In genomic region chr19:42023121-42023942, GRCh38 we compare ENCODE assay signal across 8 cellular contexts. TPM values are rescaled to one million over a fixed set of nuclear protein-coding genes. Genes with fewer than 3 reads are reported as not detected.
DNase-seq lines count a peak whose midpoint lies in the region; ATAC-seq, FAIRE-seq and TF ChIP-seq lines count a peak whose summit lies in the region.

No MANE protein-coding gene starts in this region.

- H3K36me3 ChIP-seq in HCT116 (ENCODE audit: control insufficient read depth in 1 of 2, insufficient read depth in 2 of 2, low read length in 2 of 2) = no peaks in the 10 kb centered on the region

- RAD21 ChIA-PET in HCT116 (lab: Charles Lee; ENCODE audit: low non-redundant PET in 1 of 2, low total read pairs in 2 of 2, uncharacterized antibody in 2 of 2, unreplicated experiment in 2 of 2) = interaction anchor here in 1 of 2 experiments (0.6 kb wide), 1 partner anchor 60 kb away, joined by 3 read pairs; no protein-coding TSS in a partner anchor

- no peaks in the 10 kb centered on the region for H3K9me3 ChIP-seq in HCT116 (ENCODE audit: control insufficient read depth in 1 of 2, insufficient read depth in 1 of 2, low read depth in 1 of 2, low read length in 2 of 2)

- ATAC-seq in HCT116 = peak; percentile 88
- no peak for ATAC-seq in GM19397 (IDR thresholded peaks at IDR 0.05; ENCODE audit: unreplicated experiment)

- no peak overlapping the region for H3K9ac ChIP-seq in HCT116 (ENCODE audit: low read length)

- H3K27me3 ChIP-seq in HCT116 (ENCODE audit: insufficient read depth, low read length) = 0 out of 2 replicates have a peak, but pooled peaks cover 4% of the 10 kb centered on the region

- H3K9me2 ChIP-seq in HCT116 (ENCODE audit: insufficient read depth) = no peaks in the 10 kb centered on the region

- POLR2A ChIA-PET in HCT116 (lab: Charles Lee) = no interaction called here

- BruUV-seq in HCT116 (replicated peaks; lab: Mats Ljungman, UMichigan) = no TSS peak

- no peaks in the 10 kb centered on the region for H3K79me2 ChIP-seq in HCT116 (ENCODE audit: insufficient read depth, low read length)

- no peak overlapping the region for H3K4me3 ChIP-seq in HCT116 (replicated peaks in 1 of 2; ENCODE audit: low read depth in 1 of 2, low read length in 2 of 2)

- peak; percentile 55 to 79 (median 77); a peak in 5 of 6 replicates for TF ChIP-seq CTCF in HCT116 (IDR thresholded peaks at IDR 0.05 in 2 of 3, conservative IDR thresholded peaks at IDR 0.05 in 1 of 3; ENCODE audit: borderline replicate concordance in 1 of 3, insufficient read depth in 1 of 3, low read depth in 2 of 3, low read length in 2 of 3)

- H3K4me1 ChIP-seq in HCT116 (ENCODE audit: control insufficient read depth in 1 of 2, insufficient read depth in 2 of 2, low read length in 2 of 2) = peaks cover 0 to 12% of the 10 kb centered on the region in 2 experiments; a peak in 2 of 4 replicates

- H2AFZ ChIP-seq in HCT116 (ENCODE audit: low read depth, low read length, poor library complexity, severe bottlenecking) = no peak overlapping the region

- H3K4me2 ChIP-seq in HCT116 (ENCODE audit: low read length) = no peak overlapping the region

- no peaks in the 10 kb centered on the region for H4K20me1 ChIP-seq in HCT116 (ENCODE audit: insufficient read depth)

- DNase-seq in COLO668 (lab: John Stamatoyannopoulos, UW; ENCODE audit: unreplicated experiment) (peak; percentile 55), HCT116 (ENCODE audit: low read depth, low spot score) (peak; percentile 28), iris pigment epithelial cell (ENCODE audit: low read depth) (peak; percentile 24), inferior parietal cortex (ENCODE audit: extremely low spot score) (no peak), NCI-H2171 treated with DMSO at 0.1 percent for 48 hours (lab: John Stamatoyannopoulos, UW) (no peak)
- no peak for DNase-seq in effector CD4-positive, alpha-beta T cell

- TF ChIP-seq POLR2A in HCT116 (IDR thresholded peaks at IDR 0.05; ENCODE audit: borderline replicate concordance, extremely low read depth, insufficient read depth, insufficient read length) = no peak

- peak; percentile 17 for FAIRE-seq in TTC549 (lab: Jason Lieb, UNC)

- intact Hi-C loops in HCT116 (cut with micrococcal nuclease) = loop anchor here (1.0 kb wide), 1 partner anchor 25 kb away; no protein-coding TSS in a partner anchor

- H3K27ac ChIP-seq in HCT116 (ENCODE audit: low read depth, low read length) = no peak overlapping the region; the same call in 1 of the 2 replicates

- CTCF ChIA-PET in HCT116 (lab: Charles Lee) = interaction anchor here (0.8 to 2.3 kb wide), 4 partner anchors 12 to 79 kb away, joined by 3 to 21 read pairs (median 4); no protein-coding TSS in a partner anchor

- peak; percentile 54 for TF ChIP-seq RAD21 in HCT116 (IDR thresholded peaks at IDR 0.05; ENCODE audit: low read depth)

TF ChIP-seq in HCT116, 20 proteins besides CTCF, POLR2A, EP300 and RAD21:
- TF ChIP-seq ATF3 (IDR thresholded peaks at IDR 0.05) (no peak), SP1 (IDR thresholded peaks at IDR 0.05; ENCODE audit: low read depth) (no peak), YY1 (IDR thresholded peaks at IDR 0.05; ENCODE audit: extremely low read depth, insufficient replicate concordance, low read depth, low read length) (no peak), POLR2AphosphoS5 (IDR thresholded peaks at IDR 0.05; ENCODE audit: low read depth, low read length) (no peak), JUND (IDR thresholded peaks at IDR 0.05) (no peak), CBX3 (IDR thresholded peaks at IDR 0.05; ENCODE audit: low read depth) (no peak), EGR1 (IDR thresholded peaks at IDR 0.05; ENCODE audit: low read depth) (no peak), SIN3A (IDR thresholded peaks at IDR 0.05; ENCODE audit: low read depth) (no peak), SRF (IDR thresholded peaks at IDR 0.05; ENCODE audit: low read depth) (no peak), EZH2 (IDR thresholded peaks at IDR 0.05) (no peak), ZFX (IDR thresholded peaks at IDR 0.05) (no peak), TCF7L2 (IDR thresholded peaks at IDR 0.05; ENCODE audit: borderline replicate concordance, extremely low read depth, insufficient read depth, insufficient read length) (no peak), ZBTB33 (IDR thresholded peaks at IDR 0.05; ENCODE audit: extremely low read depth, insufficient replicate concordance, low read length) (no peak), EZH2phosphoT487 (IDR thresholded peaks at IDR 0.05; ENCODE audit: borderline replicate concordance) (no peak), MAX (IDR thresholded peaks at IDR 0.05) (no peak), REST (IDR thresholded peaks at IDR 0.05; ENCODE audit: low read depth) (no peak), FOSL1 (IDR thresholded peaks at IDR 0.05; ENCODE audit: low read depth) (no peak)
TF ChIP-seq in HCT116: peak in this region for 0.

RNA-seq across cellular contexts. Expression of gene ATP1A3, which starts 29.3 kb away (rescaled TPM):
- 34.7 TPM for total RNA-seq in HCT116 (2021; ENCODE audit: unreplicated experiment)
- 30.8 and 34.9 TPM in 2 replicates for polyA plus RNA-seq in HCT116 (2012)

RNA-seq across cellular contexts. Expression of gene GRIK5, which starts 46.7 kb away (rescaled TPM):
- 1.7 TPM for total RNA-seq in HCT116 (2021; ENCODE audit: unreplicated experiment)
- 1.4 and 1.5 TPM in 2 replicates for polyA plus RNA-seq in HCT116 (2012)

RNA-seq across cellular contexts. Expression of gene ZNF574, which starts 52.6 kb away (rescaled TPM):
- total RNA-seq in HCT116 (2021; ENCODE audit: unreplicated experiment) = 24.6 TPM
- polyA plus RNA-seq in HCT116 (2012) = 22.3 and 25.0 TPM in 2 replicates

Comparison
In these comparisons a context has a peak if more than half of its experiments do, and no peak if none do; other contexts are left out.
1. DNase-seq: peak in COLO668 (single experiment), HCT116 (single experiment) and iris pigment epithelial cell (single experiment); none in effector CD4-positive, alpha-beta T cell (single experiment), inferior parietal cortex (single experiment) and NCI-H2171 treated with DMSO at 0.1 percent for 48 hours (single experiment).